23 cellular contexts compared by ENCODE assay signal in genomic region chr12:64172143-64172970, GRCh38. TPM values are rescaled to one million over a fixed set of nuclear protein-coding genes. Genes with fewer than 3 reads are reported as not detected.
DNase-seq lines count a peak whose midpoint lies in the region; ATAC-seq, FAIRE-seq and TF ChIP-seq lines count a peak whose summit lies in the region.
"Had no signal": no experiment of that assay in that cellular context is flagged by ENCODE, and none has a peak within 500 bp of the region (broad histone marks: within the 10 kb centered on the region; RNA-seq: fewer than 3 reads in every experiment).

No MANE protein-coding gene starts in this region.

- no peaks in the 10 kb centered on the region for H3K9me2 ChIP-seq in GM23248 (ENCODE audit: insufficient read depth)

- H3K27me3 ChIP-seq in GM23248 (replicated peaks; ENCODE audit: insufficient read depth) (no peaks in the 10 kb centered on the region), SJSA1 (replicated peaks) (no peaks in the 10 kb centered on the region), foreskin keratinocyte (no peaks in the 10 kb centered on the region)
- H3K27me3 ChIP-seq: esophagus muscularis mucosa, left lung, neural progenitor cell, vagina had no signal

- peaks cover 38% of the 10 kb centered on the region for H3F3A ChIP-seq in GM23248 (ENCODE audit: insufficient read depth)

- H3K4me2 ChIP-seq in A549 (no peak overlapping the region), GM23248 (ENCODE audit: unreplicated experiment) (no peak overlapping the region)
- H3K4me2 ChIP-seq: neural progenitor cell had no signal

- H3K9me3 ChIP-seq in A549 (no peaks in the 10 kb centered on the region), GM23248 (ENCODE audit: low read depth) (no peaks in the 10 kb centered on the region), SJSA1 (replicated peaks) (no peaks in the 10 kb centered on the region)
- H3K9me3 ChIP-seq: esophagus muscularis mucosa, left lung, mucosa of descending colon, vagina had no signal

- peak overlapping the region; percentile 43; the same call in 1 of the 2 replicates for H3K9ac ChIP-seq in GM23248
- H3K9ac ChIP-seq: neural progenitor cell had no signal

- H3K27ac ChIP-seq in A549: peak overlapping the region in 1 of 2 experiments; percentile 53; a peak in 2 of 6 replicates
- H3K27ac ChIP-seq in GM23248: peak overlapping the region; percentile 86
- peak overlapping the region; percentile 56 for H3K27ac ChIP-seq in SJSA1
- H3K27ac ChIP-seq in foreskin keratinocyte: peak overlapping the region; percentile 15
- H3K27ac ChIP-seq: esophagus muscularis mucosa, neural progenitor cell, vagina had no signal

- POLR2A ChIA-PET in A549 (lab: Yijun Ruan, JAX): no interaction called here

- ATAC-seq in A549 (peak; percentile 22 to 48; a peak in 2 of 6 replicates), foreskin keratinocyte (peak; percentile 28), HG02840 (IDR thresholded peaks at IDR 0.05; ENCODE audit: low FRiP score, unreplicated experiment) (no peak), GM18870 (IDR thresholded peaks at IDR 0.05; ENCODE audit: unreplicated experiment) (no peak)
- ATAC-seq: CD8-positive, alpha-beta T cell; mucosa of descending colon had no signal

- no peaks in the 10 kb centered on the region for H3K36me3 ChIP-seq in GM23248 (ENCODE audit: low read depth)
- H3K36me3 ChIP-seq in SJSA1: no peaks in the 10 kb centered on the region
- H3K36me3 ChIP-seq: esophagus muscularis mucosa, left lung, neural progenitor cell, vagina had no signal

- H3K4me3 ChIP-seq in A549 (no peak overlapping the region), GM23248 (no peak overlapping the region), SJSA1 (no peak overlapping the region)
- H3K4me3 ChIP-seq: esophagus muscularis mucosa, left lung, mucosa of descending colon, neural progenitor cell, vagina had no signal

- TF ChIP-seq CTCF in A549 (IDR thresholded peaks at IDR 0.05): no peak
- no peak for TF ChIP-seq CTCF in foreskin keratinocyte (conservative IDR thresholded peaks at IDR 0.05)

- no peaks in the 10 kb centered on the region for H3K79me2 ChIP-seq in GM23248 (ENCODE audit: insufficient read depth)

- no peak for TF ChIP-seq RAD21 in A549 (conservative IDR thresholded peaks at IDR 0.05 in 1 of 2, IDR thresholded peaks at IDR 0.05 in 1 of 2)

- H4K20me1 ChIP-seq in GM23248 (ENCODE audit: insufficient read depth): no peaks in the 10 kb centered on the region

- DNase-seq in A549 (ENCODE audit: low read depth in 1 of 2, low spot score in 1 of 2): no peak
- DNase-seq in GM23248: peak; percentile 36
- DNase-seq in SJSA1 (ENCODE audit: low read depth in 1 of 2, low spot score in 2 of 2): no peak
- DNase-seq in foreskin keratinocyte: no peak
- no peak for DNase-seq in NCI-H2107 treated with DMSO at 0.1 percent for 48 hours (lab: John Stamatoyannopoulos, UW; ENCODE audit: unreplicated experiment)
- DNase-seq in A172 (ENCODE audit: low spot score): no peak
- DNase-seq: activated CD4-positive, CD25-positive, alpha-beta regulatory T cell treated with anti-CD3 and anti-CD28 coated beads, Interleukin-2, amount 50 U/mL, for 72 hours; activated effector memory CD4-positive, alpha-beta T cell treated with Interleukin-2 at 50 U/mL for 16 hours; CD8-positive, alpha-beta T cell; central memory CD4-positive, alpha-beta T cell; DMS79 treated with DMSO at 0.1 percent for 48 hours; Karpas-422; left lung; mucosa of descending colon; NCI-H1092 treated with DMSO at 0.1 percent for 48 hours; NCI-H524 treated with DMSO at 0.1 percent for 48 hours; SHP77 treated with DMSO at 0.1 percent for 48 hours; stimulated activated CD8-positive, alpha-beta memory T cell treated with anti-CD3 and anti-CD28 coated beads, Interleukin-4, amount 100 ng/mL, for 48 hours had no signal

- no peak overlapping the region for H2AFZ ChIP-seq in GM23248
- H2AFZ ChIP-seq: neural progenitor cell had no signal

- in situ Hi-C loops in GM23248 (cut with MboI): no loop called here

- TF ChIP-seq EP300 in A549 (IDR thresholded peaks at IDR 0.05): no peak

- peaks cover 10% of the 10 kb centered on the region for H3K4me1 ChIP-seq in A549
- H3K4me1 ChIP-seq in GM23248 (ENCODE audit: insufficient read depth): peaks cover 47% of the 10 kb centered on the region
- peaks cover 29% of the 10 kb centered on the region for H3K4me1 ChIP-seq in SJSA1 (replicated peaks)
- peaks cover 31% of the 10 kb centered on the region for H3K4me1 ChIP-seq in foreskin keratinocyte
- H3K4me1 ChIP-seq: esophagus muscularis mucosa, left lung, neural progenitor cell, vagina had no signal

- TF ChIP-seq POLR2A in A549 (IDR thresholded peaks at IDR 0.05; ENCODE audit: low read length): no peak

- 33% methylated on average over 1 of the region's 1 CpG for WGBS in A549 (ENCODE audit: missing lambda C conversion rate)
- 22% methylated on average over 1 of the region's 1 CpG; no CpG with 5 or more reads in 1 of the 2 experiments for WGBS in GM23248 (ENCODE audit: low coverage in 1 of 2, low lambda C conversion rate in 2 of 2, missing lambda C conversion rate in 2 of 2), 2 experiments

- FAIRE-seq in A549 (lab: Jason Lieb, UNC): no peak

- CTCF ChIA-PET in A549 (lab: Yijun Ruan, JAX): interaction anchor here (1.2 to 1.8 kb wide), 2 partner anchors 10 to 329 kb away, joined by 6 to 7 read pairs; partner anchors contain the start of gene SRGAP1

TF ChIP-seq in A549, 52 proteins besides CTCF, POLR2A, EP300 and RAD21:
- TF ChIP-seq RFX5 (IDR thresholded peaks at IDR 0.05): no peak
- TF ChIP-seq, protein P1, sequence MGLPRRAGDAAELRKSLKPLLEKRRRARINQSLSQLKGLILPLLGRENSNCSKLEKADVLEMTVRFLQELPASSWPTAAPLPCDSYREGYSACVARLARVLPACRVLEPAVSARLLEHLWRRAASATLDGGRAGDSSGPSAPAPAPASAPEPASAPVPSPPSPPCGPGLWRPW (IDR thresholded peaks at IDR 0.05): no peak
- no peak for TF ChIP-seq EHMT2 (IDR thresholded peaks at IDR 0.05; ENCODE audit: low read depth)
- TF ChIP-seq JUNB (IDR thresholded peaks at IDR 0.05): no peak
- no peak for TF ChIP-seq KDM1A (IDR thresholded peaks at IDR 0.05; ENCODE audit: low read depth)
- TF ChIP-seq RCOR1 (IDR thresholded peaks at IDR 0.05; ENCODE audit: low read depth, low read length): no peak

RNA-seq across cellular contexts. Expression of gene KICS2, which starts 49.7 kb away (rescaled TPM):
- 21.4 and 22.5 TPM in 2 replicates for polyA plus RNA-seq in A549 (2011; rRNA removed)
- polyA plus RNA-seq in A549 (2012; cell fraction: cytosol; rRNA removed): 8.9 and 10.4 TPM in 2 replicates
- 7.1 and 9.7 TPM in 2 replicates for polyA plus RNA-seq in A549 (2012; cell fraction: nucleus; rRNA removed)
- polyA plus RNA-seq in A549 (2017; fragmentation: RNase III; extraction: RNeasy Plus Mini Kit Qiagen cat#74134 plus additional on column Dnase treatment): 9.1 to 9.6 TPM (median 9.4 TPM) in 3 replicates
- polyA minus RNA-seq in A549 (2011; rRNA and poly(A)+ RNA removed): 28.3 and 29.1 TPM in 2 replicates
- 2.9 and 5.1 TPM in 2 replicates for total RNA-seq in GM23248 (2014; rRNA removed; shearing (Covaris generic))
- polyA plus RNA-seq in GM23248 (2016; fragmentation: Nextera tagmentation; extraction: Ambion mirVana): 3.5 and 4.1 TPM in 2 replicates
- 1.8 and 2.8 TPM in 2 replicates for total RNA-seq in SJSA1 (2014; rRNA removed; shearing (Covaris generic))
- 5.5 and 7.7 TPM in 2 replicates for total RNA-seq in foreskin keratinocyte
- 2.7 and 4.0 TPM in 2 replicates for polyA plus RNA-seq in foreskin keratinocyte
- 5.9 and 7.8 TPM in 2 replicates for total RNA-seq in A172 (2014; rRNA removed; shearing (Covaris generic))

Comparison
In these comparisons a context has a peak if more than half of its experiments do, and no peak if none do; other contexts are left out.
1. ATAC-seq: peak in A549 (2 of 2) and foreskin keratinocyte (single experiment); none in HG02840 (single experiment) and GM18870 (single experiment).